8 cellular contexts compared by ENCODE assay signal in the genomic region with DNA sequence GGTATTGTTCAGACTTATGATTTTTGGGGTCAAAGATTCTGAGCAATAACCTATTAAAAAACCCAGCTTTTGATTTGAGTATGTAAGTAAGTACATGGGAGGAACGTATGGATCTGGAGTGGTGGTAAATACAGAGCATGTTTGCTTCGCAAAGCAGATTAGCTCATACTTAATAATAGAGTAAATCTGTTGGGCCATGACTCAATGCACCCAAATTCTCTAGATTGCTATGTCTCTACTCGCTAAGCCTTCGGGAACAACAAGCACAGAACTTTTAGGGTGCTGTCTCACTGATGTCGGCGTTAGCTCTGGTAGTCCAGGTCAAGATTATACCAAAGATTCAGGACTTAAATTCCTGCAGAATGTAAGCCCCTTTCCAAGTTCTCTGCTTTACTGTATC. TPM values are rescaled to one million over a fixed set of nuclear protein-coding genes. Genes with fewer than 3 reads are reported as not detected.
DNase-seq lines count a peak whose midpoint lies in the region; ATAC-seq, FAIRE-seq and TF ChIP-seq lines count a peak whose summit lies in the region.

No MANE protein-coding gene starts in this region.

- H3K36me3 ChIP-seq in left ventricle myocardium inferior, result peaks cover 7% of the 10 kb centered on the region
- no peaks in the 10 kb centered on the region for H3K36me3 ChIP-seq in GM12878 (ENCODE audit: control insufficient read depth in 2 of 2, insufficient read depth in 2 of 2, low read length in 1 of 2)

- H3K27ac Mint-ChIP-seq in memory B cell, result no peak overlapping the region

- H3K36me3 Mint-ChIP-seq in memory B cell, result no peaks in the 10 kb centered on the region

- CTCF ChIA-PET in GM12878 (lab: Yijun Ruan, JAX), result interaction anchor here (0.7 to 1.7 kb wide), 4 partner anchors 8 to 229 kb away, joined by 3 to 7 read pairs (median 4); no protein-coding TSS in a partner anchor

- H3K9ac ChIP-seq in GM12878 (ENCODE audit: control insufficient read depth, insufficient read depth, low read length), result peak overlapping the region; percentile 70

- no peak for TF ChIP-seq RAD21 in GM12878 (IDR thresholded peaks at IDR 0.05; ENCODE audit: insufficient read depth, low read depth, low read length)

- peak overlapping the region; percentile 90 for H3K27ac ChIP-seq in left ventricle myocardium inferior (replicated peaks)
- H3K27ac ChIP-seq in GM12878 (ENCODE audit: control insufficient read depth, insufficient read depth), result no peak overlapping the region

- no peaks in the 10 kb centered on the region for H4K20me1 ChIP-seq in GM12878 (ENCODE audit: control insufficient read depth, insufficient read depth)

- H3K4me1 ChIP-seq in left ventricle myocardium inferior (peaks cover 44% of the 10 kb centered on the region), GM12878 (ENCODE audit: control insufficient read depth, insufficient read depth, low read length) (no peaks in the 10 kb centered on the region)

- SMC1A ChIA-PET in GM12878 (lab: Charles Lee; ENCODE audit: uncharacterized antibody, unreplicated experiment), result interaction anchor here (1.6 kb wide), 1 partner anchor 20 kb away, joined by 4 read pairs; no protein-coding TSS in a partner anchor

- TF ChIP-seq EP300 in GM12878 (IDR thresholded peaks at IDR 0.05; ENCODE audit: borderline replicate concordance in 1 of 2, control insufficient read depth in 1 of 2, low read depth in 2 of 2, low read length in 2 of 2), result no peak

- FAIRE-seq in GM12878 (lab: Jason Lieb, UNC), result no peak

- BruUV-seq in GM12878 (replicated peaks; lab: Mats Ljungman, UMichigan), result no TSS peak

- ATAC-seq in Right ventricle myocardium superior (ENCODE audit: poor library complexity) (no peak), GM12878 (no peak), memory B cell (ENCODE audit: low read depth) (no peak), GM19452 (IDR thresholded peaks at IDR 0.05; ENCODE audit: unreplicated experiment) (no peak), HG02588 (IDR thresholded peaks at IDR 0.05; ENCODE audit: unreplicated experiment) (no peak), HG03196 (IDR thresholded peaks at IDR 0.05; ENCODE audit: unreplicated experiment) (no peak)

- H3K4me3 Mint-ChIP-seq in memory B cell, result peak overlapping the region; percentile 91

- H3K4me3 ChIP-seq in left ventricle myocardium inferior (peak overlapping the region; percentile 93), GM12878 (peak overlapping the region; percentile 88)

- H3K27me3 Mint-ChIP-seq in memory B cell, result peaks cover 4% of the 10 kb centered on the region

- H3K9me3 Mint-ChIP-seq in memory B cell, result no peaks in the 10 kb centered on the region

- H3K4me2 ChIP-seq in GM12878 (ENCODE audit: control insufficient read depth, insufficient read depth), result peak overlapping the region; percentile 95

- H3K79me2 ChIP-seq in GM12878 (ENCODE audit: control insufficient read depth, insufficient read depth, low read length), result peaks cover 10% of the 10 kb centered on the region

- TF ChIP-seq CTCF in left ventricle myocardium inferior (IDR thresholded peaks at IDR 0.05; ENCODE audit: borderline replicate concordance) (no peak), GM12878 (IDR thresholded peaks at IDR 0.05 in 2 of 3, conservative IDR thresholded peaks at IDR 0.05 in 1 of 3; ENCODE audit: control insufficient read depth in 2 of 3, extremely low read depth in 1 of 3, insufficient read depth in 1 of 3, low read depth in 3 of 3, low read length in 3 of 3) (no peak), GM13976 (IDR thresholded peaks at IDR 0.05; ENCODE audit: borderline replicate concordance, control extremely low read depth, extremely low read depth, insufficient read depth, missing control alignments) (no peak)

- H2AFZ ChIP-seq in GM12878 (ENCODE audit: control insufficient read depth, low read depth, low read length), result peak overlapping the region; percentile 97

- DNase-seq in left ventricle myocardium inferior, result no peak
- DNase-seq in Right ventricle myocardium superior, result no peak
- DNase-seq in GM12878 (ENCODE audit: low read depth, low spot score), result no peak
- no peak for DNase-seq in memory B cell (ENCODE audit: low spot score in 2 of 2)
- DNase-seq in GM13976 (ENCODE audit: low spot score), result no peak

- intact Hi-C loops in left ventricle myocardium inferior (cut with micrococcal nuclease), result no loop called here
- intact Hi-C loops in Right ventricle myocardium superior (cut with DNase I), result no loop called here
- intact Hi-C loops in GM12878 (cut with micrococcal nuclease; ENCODE audit: unreplicated experiment), result no loop called here

- 91% methylated on average over 6 of the region's 6 CpGs for WGBS in GM12878 (ENCODE audit: insufficient coverage, insufficient replicate concordance, low lambda C conversion rate, missing lambda C conversion rate)

- H3K27me3 ChIP-seq in left ventricle myocardium inferior (ENCODE audit: low read depth) (no peaks in the 10 kb centered on the region), GM12878 (replicated peaks in 1 of 2; ENCODE audit: control insufficient read depth in 2 of 2, insufficient read depth in 2 of 2, low read length in 1 of 2) (no peaks in the 10 kb centered on the region)

- no peak for TF ChIP-seq POLR2A in GM12878 (IDR thresholded peaks at IDR 0.05; ENCODE audit: low read depth, low read length)

- no peaks in the 10 kb centered on the region for H3K9me3 ChIP-seq in left ventricle myocardium inferior (replicated peaks)
- no peaks in the 10 kb centered on the region for H3K9me3 ChIP-seq in GM12878 (replicated peaks; ENCODE audit: control insufficient read depth, insufficient read depth, low read length)

- in situ Hi-C loops in GM12878 (cut with MboI) (no loop called here), GM13976 (cut with MboI; ENCODE audit: low sequenced_read_pairs, unreplicated experiment) (no loop called here)

- POLR2A ChIA-PET in GM12878 (lab: Charles Lee), result interaction anchor here (1.2 kb wide), 1 partner anchor 271 kb away, joined by 4 read pairs; no protein-coding TSS in a partner anchor

- RAD21 ChIA-PET in GM12878 (lab: Charles Lee; ENCODE audit: unreplicated experiment), result interaction anchor here (0.6 to 1.5 kb wide), 3 partner anchors 14 to 411 kb away, joined by 3 to 4 read pairs (median 3); no protein-coding TSS in a partner anchor

- peaks cover 7% of the 10 kb centered on the region for H3K4me1 Mint-ChIP-seq in memory B cell

TF ChIP-seq in GM12878, 131 proteins besides CTCF, POLR2A, EP300 and RAD21:
- no peak for TF ChIP-seq HDAC2 (IDR thresholded peaks at IDR 0.05)
- TF ChIP-seq HDAC6 (IDR thresholded peaks at IDR 0.05; ENCODE audit: unreplicated experiment), result no peak
- TF ChIP-seq FOXM1 (IDR thresholded peaks at IDR 0.05; ENCODE audit: low read depth, low read length), result no peak
- TF ChIP-seq RFX5 (IDR thresholded peaks at IDR 0.05; ENCODE audit: low read depth, low read length), result no peak
- TF ChIP-seq, protein P1, sequence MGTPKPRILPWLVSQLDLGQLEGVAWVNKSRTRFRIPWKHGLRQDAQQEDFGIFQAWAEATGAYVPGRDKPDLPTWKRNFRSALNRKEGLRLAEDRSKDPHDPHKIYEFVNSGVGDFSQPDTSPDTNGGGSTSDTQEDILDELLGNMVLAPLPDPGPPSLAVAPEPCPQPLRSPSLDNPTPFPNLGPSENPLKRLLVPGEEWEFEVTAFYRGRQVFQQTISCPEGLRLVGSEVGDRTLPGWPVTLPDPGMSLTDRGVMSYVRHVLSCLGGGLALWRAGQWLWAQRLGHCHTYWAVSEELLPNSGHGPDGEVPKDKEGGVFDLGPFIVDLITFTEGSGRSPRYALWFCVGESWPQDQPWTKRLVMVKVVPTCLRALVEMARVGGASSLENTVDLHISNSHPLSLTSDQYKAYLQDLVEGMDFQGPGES (IDR thresholded peaks at IDR 0.05), result no peak

RNA-seq across cellular contexts. Expression of a gene that starts 0.8 kb away (rescaled TPM):
- 5.4 TPM for total RNA-seq in left ventricle myocardium inferior
- 5.5 TPM for total RNA-seq in Right ventricle myocardium superior
- total RNA-seq in GM12878 (2013; cell fraction: nucleolus; rRNA removed), result 22.4 and 23.5 TPM in 2 replicates
- total RNA-seq in GM12878 (2014; rRNA removed), result 11.2 and 12.6 TPM in 2 replicates
- 7.8 and 8.7 TPM in 2 replicates for total RNA-seq in GM12878 (2014; rRNA removed; fragmentation: Illumina TruSeq; extraction: Trizol)
- total RNA-seq in GM12878 (2021), result 12.7 and 14.5 TPM in 2 replicates
- polyA plus RNA-seq in GM12878 (2011; ENCODE audit: low read depth), result 2.2 TPM
- polyA plus RNA-seq in GM12878 (2011; rRNA removed), result 9.4 and 10.1 TPM in 2 replicates
- polyA plus RNA-seq in GM12878 (2011; cell fraction: cytosol; rRNA removed), result 3.5 and 5.4 TPM in 2 replicates
- 4.8 and 6.8 TPM in 2 replicates for polyA plus RNA-seq in GM12878 (2011; cell fraction: nucleus; rRNA removed)
- polyA plus RNA-seq in GM12878 (2012), result 5.6 and 7.6 TPM in 2 replicates
- 11.4 and 12.7 TPM in 2 replicates for polyA plus RNA-seq in GM12878 (2014; fragmentation: Illumina TruSeq; extraction: Trizol)
- 1 to 10 TPM; 3.9 to 5.4 TPM for polyA plus RNA-seq in GM12878 (2014; fragmentation: Nextera tagmentation; extraction: Ambion mirVana)
- polyA plus RNA-seq in GM12878 (2014; rRNA removed), result 7.5 and 8.2 TPM in 2 replicates
- 10 to 100 TPM; 25.2 to 29.2 TPM for polyA plus RNA-seq in GM12878 (2016; fragmentation: Nextera tagmentation; extraction: Ambion mirVana)
- polyA minus RNA-seq in GM12878 (2011; rRNA and poly(A)+ RNA removed), result 3.9 and 5.4 TPM in 2 replicates
- 2.9 and 4.0 TPM in 2 replicates for polyA minus RNA-seq in GM12878 (2011; cell fraction: cytosol; rRNA and poly(A)+ RNA removed)
- 7.5 and 13.5 TPM in 2 replicates for polyA minus RNA-seq in GM12878 (2011; cell fraction: nucleus; rRNA and poly(A)+ RNA removed)
